In genomic region chr5:7418276-7418675, GRCh38 we compare ENCODE assay signal across 37 cellular contexts. TPM values are rescaled to one million over a fixed set of nuclear protein-coding genes. Genes with fewer than 3 reads are reported as not detected.
"Had no signal": no experiment of that assay in that cellular context is flagged by ENCODE, and none has a peak within 500 bp of the region (broad histone marks: within the 10 kb centered on the region; RNA-seq: fewer than 3 reads in every experiment).

No MANE protein-coding gene starts in this region.

- H3K4me1 Mint-ChIP-seq: activated CD4-positive, alpha-beta T cell treated with anti-CD3 and anti-CD28 coated beads for 36 hours; activated CD4-positive, alpha-beta T cell treated with anti-CD3 and anti-CD28 coated beads, Interleukin-2, amount 10 ng/mL, durations not matched to agents 24 days and 14 days; activated CD8-positive, alpha-beta memory T cell treated with anti-CD3 and anti-CD28 coated beads, Interleukin-2, amount 10 ng/mL, durations not matched to agents 7 days and 5 days; activated naive CD8-positive, alpha-beta T cell treated with anti-CD3 and anti-CD28 coated beads, Interleukin-2, amount 10 ng/mL, durations not matched to agents 7 days and 5 days; central memory CD8-positive, alpha-beta T cell; T-helper 17 cell had no signal

- H3K27ac ChIP-seq: ascending aorta, breast epithelium, cardiac muscle cell, coronary artery, foreskin keratinocyte, gastroesophageal sphincter, heart right ventricle, WERI-Rb-1 had no signal

- H3K27me3 Mint-ChIP-seq: activated CD8-positive, alpha-beta memory T cell treated with anti-CD3 and anti-CD28 coated beads, Interleukin-2, amount 10 ng/mL, durations not matched to agents 7 days and 5 days had no signal

- H3K4me3 Mint-ChIP-seq: activated CD4-positive, alpha-beta memory T cell treated with anti-CD3 and anti-CD28 coated beads for 36 hours; activated CD4-positive, alpha-beta T cell treated with anti-CD3 and anti-CD28 coated beads for 36 hours; activated CD4-positive, alpha-beta T cell treated with anti-CD3 and anti-CD28 coated beads, Interleukin-2, amount 10 ng/mL, durations not matched to agents 24 days and 14 days; activated CD8-positive, alpha-beta memory T cell treated with anti-CD3 and anti-CD28 coated beads, Interleukin-2, amount 10 ng/mL, durations not matched to agents 7 days and 5 days; activated CD8-positive, alpha-beta T cell treated with anti-CD3 and anti-CD28 coated beads, Interleukin-2, amount 10 ng/mL, durations not matched to agents 7 days and 5 days; activated naive CD4-positive, alpha-beta T cell treated with anti-CD3 and anti-CD28 coated beads for 36 hours; activated naive CD8-positive, alpha-beta T cell treated with anti-CD3 and anti-CD28 coated beads, Interleukin-2, amount 10 ng/mL, durations not matched to agents 7 days and 5 days; activated T-helper 1 cell treated with anti-CD3 and anti-CD28 coated beads, Interleukin-12 subunit alpha, Interleukin-12 subunit beta, Interleukin-2, Interleukin-4 antibody, amounts not matched to agents 30 ng/mL and 10 ng/mL and 1 ng/mL, durations not matched to agents 14 hours and 24 hours and 36 hours; brain; central memory CD8-positive, alpha-beta T cell; dendritic cell treated with granulocyte-macrophage colony-stimulating factor and Interleukin-4, amounts not matched to agents 40 ng/mL and 50 ng/mL, for 4 days; endodermal cell; T-helper 17 cell; T-helper 2 cell treated with Interferon-gamma antibody and Interleukin-4, amounts not matched to agents 5 μg/mL and 100 μg/mL, for 36 hours had no signal

- H3K9me3 ChIP-seq: ascending aorta, breast epithelium, gastroesophageal sphincter, heart right ventricle had no signal

- ATAC-seq: activated CD4-positive, alpha-beta T cell treated with anti-CD3 and anti-CD28 coated beads for 36 hours; activated CD8-positive, alpha-beta memory T cell treated with anti-CD3 and anti-CD28 coated beads, Interleukin-2, amount 10 ng/mL, durations not matched to agents 7 days and 5 days; activated CD8-positive, alpha-beta T cell treated with anti-CD3 and anti-CD28 coated beads, Interleukin-2, amount 10 ng/mL, durations not matched to agents 7 days and 5 days; activated naive CD4-positive, alpha-beta T cell treated with anti-CD3 and anti-CD28 coated beads, Interleukin-2, amount 50 U/mL, for 72 hours; esophagus mucosa; foreskin keratinocyte; gastroesophageal sphincter; heart right ventricle; T-helper 17 cell had no signal

- H3K4me1 ChIP-seq: breast epithelium, foreskin keratinocyte, heart right ventricle had no signal

- H3K9me3 Mint-ChIP-seq: activated CD4-positive, alpha-beta memory T cell treated with anti-CD3 and anti-CD28 coated beads for 36 hours; activated CD4-positive, alpha-beta T cell treated with anti-CD3 and anti-CD28 coated beads, Interleukin-2, amount 10 ng/mL, durations not matched to agents 24 days and 14 days; activated naive CD4-positive, alpha-beta T cell treated with anti-CD3 and anti-CD28 coated beads for 36 hours; activated T-helper 1 cell treated with anti-CD3 and anti-CD28 coated beads, Interleukin-12 subunit alpha, Interleukin-12 subunit beta, Interleukin-2, Interleukin-4 antibody, amounts not matched to agents 30 ng/mL and 10 ng/mL and 1 ng/mL, durations not matched to agents 14 hours and 24 hours and 36 hours; activated T-helper 2 cell treated with anti-CD3 and anti-CD28 coated beads, Interferon-gamma antibody, Interleukin-2, Interleukin-4, amounts not matched to agents 10 μg/mL and 5 μg/mL and 100 μg/mL, durations not matched to agents 14 hours and 24 hours and 36 hours; brain; dendritic cell treated with granulocyte-macrophage colony-stimulating factor and Interleukin-4, amounts not matched to agents 40 ng/mL and 50 ng/mL, for 4 days; endodermal cell; T-helper 2 cell treated with Interferon-gamma antibody and Interleukin-4, amounts not matched to agents 5 μg/mL and 100 μg/mL, for 36 hours had no signal

- H3K36me3 ChIP-seq: breast epithelium, cardiac muscle cell, heart right ventricle had no signal

- DNase-seq: activated CD4-positive, alpha-beta memory T cell treated with anti-CD3 and anti-CD28 coated beads for 36 hours; activated CD4-positive, alpha-beta T cell treated with anti-CD3 and anti-CD28 coated beads for 36 hours; activated CD4-positive, alpha-beta T cell treated with anti-CD3 and anti-CD28 coated beads, Interleukin-2, amount 10 ng/mL, durations not matched to agents 24 days and 14 days; activated CD4-positive, CD25-positive, alpha-beta regulatory T cell; activated CD4-positive, CD25-positive, alpha-beta regulatory T cell treated with anti-CD3 and anti-CD28 coated beads, Interleukin-2, amount 50 U/mL, for 72 hours; activated CD8-positive, alpha-beta memory T cell treated with anti-CD3 and anti-CD28 coated beads, Interleukin-2, amount 10 ng/mL, durations not matched to agents 7 days and 5 days; activated CD8-positive, alpha-beta memory T cell treated with anti-CD3 and anti-CD28 coated beads, Interleukin-2, amount 50 U/mL, for 4 hours; activated CD8-positive, alpha-beta T cell treated with anti-CD3 and anti-CD28 coated beads, Interleukin-2, amount 10 ng/mL, durations not matched to agents 7 days and 5 days; activated effector memory CD4-positive, alpha-beta T cell treated with anti-CD3 and anti-CD28 coated beads, Interleukin-2, amount 50 U/mL, for 16 hours; activated naive CD4-positive, alpha-beta T cell treated with anti-CD3 and anti-CD28 coated beads for 36 hours; activated naive CD8-positive, alpha-beta T cell treated with anti-CD3 and anti-CD28 coated beads, Interleukin-2, amount 10 ng/mL, durations not matched to agents 7 days and 5 days; activated T-cell treated with anti-CD3 and anti-CD28 coated beads, Interleukin-2, amount 50 U/mL, for 1 hour; activated T-cell treated with anti-CD3 and anti-CD28 coated beads, Interleukin-2, amount 50 U/mL, for 48 hours; dorsolateral prefrontal cortex; effector memory CD4-positive, alpha-beta T cell; endodermal cell; foreskin keratinocyte; heart right ventricle; T-helper 1 cell; T-helper 17 cell; T1000; WERI-Rb-1 had no signal

- H3K4me3 ChIP-seq: ascending aorta, breast epithelium, cardiac muscle cell, coronary artery, dorsolateral prefrontal cortex, gastroesophageal sphincter, heart right ventricle had no signal

- H3K27me3 ChIP-seq: ascending aorta, breast epithelium, cardiac muscle cell, foreskin keratinocyte, gastroesophageal sphincter had no signal

- H3K27ac Mint-ChIP-seq: activated CD4-positive, alpha-beta memory T cell treated with anti-CD3 and anti-CD28 coated beads for 36 hours; activated CD4-positive, alpha-beta T cell treated with anti-CD3 and anti-CD28 coated beads for 36 hours; activated CD4-positive, alpha-beta T cell treated with anti-CD3 and anti-CD28 coated beads, Interleukin-2, amount 10 ng/mL, durations not matched to agents 24 days and 14 days; activated CD8-positive, alpha-beta memory T cell treated with anti-CD3 and anti-CD28 coated beads, Interleukin-2, amount 10 ng/mL, durations not matched to agents 7 days and 5 days; activated CD8-positive, alpha-beta T cell treated with anti-CD3 and anti-CD28 coated beads, Interleukin-2, amount 10 ng/mL, durations not matched to agents 7 days and 5 days; activated naive CD4-positive, alpha-beta T cell treated with anti-CD3 and anti-CD28 coated beads for 36 hours; activated naive CD4-positive, alpha-beta T cell treated with anti-CD3 and anti-CD28 coated beads, Interleukin-2, amount 50 U/mL, for 72 hours; activated naive CD8-positive, alpha-beta T cell treated with anti-CD3 and anti-CD28 coated beads, Interleukin-2, amount 10 ng/mL, durations not matched to agents 7 days and 5 days; activated T-helper 1 cell treated with anti-CD3 and anti-CD28 coated beads, Interleukin-12 subunit alpha, Interleukin-12 subunit beta, Interleukin-2, Interleukin-4 antibody, amounts not matched to agents 30 ng/mL and 10 ng/mL and 1 ng/mL, durations not matched to agents 14 hours and 24 hours and 36 hours; activated T-helper 2 cell treated with anti-CD3 and anti-CD28 coated beads, Interferon-gamma antibody, Interleukin-2, Interleukin-4, amounts not matched to agents 10 μg/mL and 5 μg/mL and 100 μg/mL, durations not matched to agents 14 hours and 24 hours and 36 hours; brain; dendritic cell treated with granulocyte-macrophage colony-stimulating factor and Interleukin-4, amounts not matched to agents 40 ng/mL and 50 ng/mL, for 4 days; endodermal cell; T-helper 17 cell; T-helper 2 cell treated with Interferon-gamma antibody and Interleukin-4, amounts not matched to agents 5 μg/mL and 100 μg/mL, for 36 hours had no signal

- H3K36me3 Mint-ChIP-seq: activated CD4-positive, alpha-beta memory T cell treated with anti-CD3 and anti-CD28 coated beads for 36 hours; activated CD8-positive, alpha-beta memory T cell treated with anti-CD3 and anti-CD28 coated beads, Interleukin-2, amount 10 ng/mL, durations not matched to agents 7 days and 5 days; activated naive CD8-positive, alpha-beta T cell treated with anti-CD3 and anti-CD28 coated beads, Interleukin-2, amount 10 ng/mL, durations not matched to agents 7 days and 5 days; brain had no signal

RNA-seq across cellular contexts. Expression of gene ADCY2, which starts 22.3 kb away (rescaled TPM):
- total RNA-seq: activated CD4-positive, alpha-beta memory T cell treated with anti-CD3 and anti-CD28 coated beads for 36 hours; activated CD4-positive, alpha-beta T cell treated with anti-CD3 and anti-CD28 coated beads for 36 hours; activated CD4-positive, alpha-beta T cell treated with anti-CD3 and anti-CD28 coated beads, Interleukin-2, amount 10 ng/mL, durations not matched to agents 24 days and 14 days; activated CD8-positive, alpha-beta memory T cell treated with anti-CD3 and anti-CD28 coated beads for 36 hours; activated CD8-positive, alpha-beta memory T cell treated with anti-CD3 and anti-CD28 coated beads, Interleukin-2, amount 10 ng/mL, durations not matched to agents 7 days and 5 days; activated CD8-positive, alpha-beta T cell treated with anti-CD3 and anti-CD28 coated beads, Interleukin-2, amount 10 ng/mL, durations not matched to agents 7 days and 5 days; activated naive CD4-positive, alpha-beta T cell treated with anti-CD3 and anti-CD28 coated beads for 36 hours; activated naive CD4-positive, alpha-beta T cell treated with anti-CD3 and anti-CD28 coated beads, Interleukin-2, amount 50 U/mL, for 72 hours; activated naive CD8-positive, alpha-beta T cell treated with anti-CD3 and anti-CD28 coated beads, Interleukin-2, amount 10 ng/mL, durations not matched to agents 7 days and 5 days; activated T-helper 1 cell treated with anti-CD3 and anti-CD28 coated beads, Interleukin-12 subunit alpha, Interleukin-12 subunit beta, Interleukin-2, Interleukin-4 antibody, amounts not matched to agents 30 ng/mL and 10 ng/mL and 1 ng/mL, durations not matched to agents 14 hours and 24 hours and 36 hours; activated T-helper 2 cell treated with anti-CD3 and anti-CD28 coated beads, Interferon-gamma antibody, Interleukin-2, Interleukin-4, amounts not matched to agents 10 μg/mL and 5 μg/mL and 100 μg/mL, durations not matched to agents 14 hours and 24 hours and 36 hours; foreskin keratinocyte; glomerular endothelial cell; T-helper 17 cell had no signal
- polyA plus RNA-seq: foreskin keratinocyte had no signal
